Comparison of ENCODE assay signal across 21 cellular contexts in genomic region chr14:23044840-23045239, GRCh38. TPM values are rescaled to one million over a fixed set of nuclear protein-coding genes. Genes with fewer than 3 reads are reported as not detected.
DNase-seq lines count a peak whose midpoint lies in the region; ATAC-seq, FAIRE-seq and TF ChIP-seq lines count a peak whose summit lies in the region.
"Had no signal": no experiment of that assay in that cellular context is flagged by ENCODE, and none has a peak within 500 bp of the region (broad histone marks: within the 10 kb centered on the region; RNA-seq: fewer than 3 reads in every experiment).

No MANE protein-coding gene starts in this region.

- H3K36me3 Mint-ChIP-seq in GM23338 (ENCODE audit: low read depth): peaks cover 15% of the 10 kb centered on the region
- peaks cover 23% of the 10 kb centered on the region for H3K36me3 Mint-ChIP-seq in nephron progenitor cell (ENCODE audit: low read depth)

- no peaks in the 10 kb centered on the region; a peak in 2 of 22 replicates for H3K36me3 ChIP-seq in BLaER1 treated with 17β-estradiol and CSF1 and Interleukin-3, amounts not matched to agents 10 nM and 100 nM
- no peaks in the 10 kb centered on the region for H3K36me3 ChIP-seq in GM23338 (ENCODE audit: insufficient read depth)
- H3K36me3 ChIP-seq in endothelial cell of umbilical vein (ENCODE audit: control insufficient read depth in 2 of 2, extremely low read depth in 1 of 2, insufficient read depth in 2 of 2, low read length in 2 of 2): peaks cover 0 to 4% of the 10 kb centered on the region in 2 experiments

- H3K4me3 Mint-ChIP-seq in GM23338: no peak overlapping the region
- H3K4me3 Mint-ChIP-seq in nephron progenitor cell: no peak overlapping the region
- H3K4me3 Mint-ChIP-seq: CD4-positive, alpha-beta T cell had no signal

- no peak overlapping the region for H2AFZ ChIP-seq in GM23338
- H2AFZ ChIP-seq in endothelial cell of umbilical vein (ENCODE audit: low read depth, low read length): no peak overlapping the region

- no TSS peak for BruUV-seq in endothelial cell of umbilical vein (replicated peaks; lab: Mats Ljungman, UMichigan)

- H3K9me2 ChIP-seq in GM23338 (ENCODE audit: insufficient read depth): no peaks in the 10 kb centered on the region

- peaks cover 17% of the 10 kb centered on the region for H3K27me3 Mint-ChIP-seq in GM23338 (ENCODE audit: insufficient read depth, low read depth, poor library complexity)
- peaks cover 6% of the 10 kb centered on the region for H3K27me3 Mint-ChIP-seq in nephron progenitor cell (ENCODE audit: low read depth, poor library complexity)
- H3K27me3 Mint-ChIP-seq: CD4-positive, alpha-beta T cell had no signal

- H3K9me1 ChIP-seq in endothelial cell of umbilical vein (replicated peaks; ENCODE audit: control insufficient read depth, extremely low read depth, insufficient read depth, low read length): no peaks in the 10 kb centered on the region

- CTCF ChIA-PET in endothelial cell of umbilical vein (lab: Charles Lee): interaction anchor here (1.0 to 3.0 kb wide), 3 partner anchors 13 to 58 kb away, joined by 4 to 25 read pairs (median 4); partner anchors contain the start of gene CDH24

- DNase-seq in GM23338 (ENCODE audit: low spot score) (no peak), endothelial cell of umbilical vein (ENCODE audit: low read depth, low spot score) (no peak), nephron progenitor cell (no peak), posterior cingulate gyrus (no peak), NCI-H1417 (lab: John Stamatoyannopoulos, UW) (no peak)
- no peak for DNase-seq in NK-92 treated with Interleukin-12 subunit alpha and Interleukin-12 subunit beta, amount 100 ng/mL, for 24 hours (lab: John Stamatoyannopoulos, UW)
- DNase-seq: CD4-positive, alpha-beta T cell; COR-L47; DMS79; HCEC 1CT; KG1; NCI-H1092 treated with DMSO at 0.1 percent for 48 hours; NCI-H146; NCI-H2029; NCI-H2227 treated with DMSO at 0.1 percent for 48 hours; NCI-H510A treated with DMSO at 0.1 percent for 48 hours; NCI-H748 treated with DMSO at 0.1 percent for 48 hours had no signal

- H3K4me1 Mint-ChIP-seq in GM23338 (peaks cover 20% of the 10 kb centered on the region), nephron progenitor cell (peaks cover 51% of the 10 kb centered on the region)

- no peaks in the 10 kb centered on the region for H3K27me3 ChIP-seq in BLaER1 treated with 17β-estradiol and CSF1 and Interleukin-3, amounts not matched to agents 10 nM and 100 nM
- H3K27me3 ChIP-seq in GM23338 (ENCODE audit: insufficient read depth) (no peaks in the 10 kb centered on the region), endothelial cell of umbilical vein (ENCODE audit: control insufficient read depth in 2 of 2, insufficient read depth in 2 of 2, low read length in 2 of 2) (no peaks in the 10 kb centered on the region)
- H3K27me3 ChIP-seq: SJSA1 had no signal

- POLR2A ChIA-PET in endothelial cell of umbilical vein (lab: Charles Lee): no interaction called here

- peaks cover 0 to 28% (median 16%) of the 10 kb centered on the region in 10 experiments; a peak in 15 of 20 replicates for H3K4me1 ChIP-seq in BLaER1 treated with 17β-estradiol and CSF1 and Interleukin-3, amounts not matched to agents 10 nM and 100 nM
- no peaks in the 10 kb centered on the region for H3K4me1 ChIP-seq in GM23338 (ENCODE audit: insufficient read depth)
- H3K4me1 ChIP-seq in endothelial cell of umbilical vein (ENCODE audit: control insufficient read depth, extremely low read depth, insufficient read depth, low read length): peaks cover 41% of the 10 kb centered on the region

- intact Hi-C loops in endothelial cell of umbilical vein (cut with micrococcal nuclease): no loop called here
- intact Hi-C loops in posterior cingulate gyrus (cut with DNase I): no loop called here

- H3K79me2 ChIP-seq in GM23338 (replicated peaks; ENCODE audit: insufficient read depth) (no peaks in the 10 kb centered on the region), endothelial cell of umbilical vein (ENCODE audit: control insufficient read depth, insufficient read depth, low read length) (no peaks in the 10 kb centered on the region)

- dilution Hi-C loops in endothelial cell of umbilical vein (cut with MboI; ENCODE audit: extremely low pct_ligation_motif_present, low sequenced_read_pairs): no loop called here

- H3K27ac Mint-ChIP-seq in GM23338 (0 out of 2 replicates have a peak overlapping the region, but pooled peaks have one; percentile 44), nephron progenitor cell (peak overlapping the region; percentile 81)
- H3K27ac Mint-ChIP-seq: CD4-positive, alpha-beta T cell had no signal

- no peaks in the 10 kb centered on the region; the same call in 2 of the 3 replicates for H3K9me3 Mint-ChIP-seq in GM23338
- peaks cover 3% of the 10 kb centered on the region for H3K9me3 Mint-ChIP-seq in nephron progenitor cell
- H3K9me3 Mint-ChIP-seq: CD4-positive, alpha-beta T cell had no signal

- H3K4me2 ChIP-seq in BLaER1 treated with 17β-estradiol and CSF1 and Interleukin-3, amounts not matched to agents 10 nM and 100 nM: peak overlapping the region in 10 of 11 experiments; percentile 4 to 75 (median 52); a peak in 14 of 22 replicates
- no peak overlapping the region for H3K4me2 ChIP-seq in GM23338
- H3K4me2 ChIP-seq in endothelial cell of umbilical vein (ENCODE audit: insufficient read depth, low read length): no peak overlapping the region

- TF ChIP-seq POLR2A in endothelial cell of umbilical vein (IDR thresholded peaks at IDR 0.05; ENCODE audit: low read depth, low read length): no peak

- H3F3A ChIP-seq in GM23338 (replicated peaks; ENCODE audit: low read depth): no peaks in the 10 kb centered on the region

- no peak overlapping the region for H3K4me3 ChIP-seq in BLaER1 treated with 17β-estradiol and CSF1 and Interleukin-3, amounts not matched to agents 10 nM and 100 nM
- no peak overlapping the region for H3K4me3 ChIP-seq in GM23338
- no peak overlapping the region for H3K4me3 ChIP-seq in endothelial cell of umbilical vein (replicated peaks in 1 of 3; ENCODE audit: insufficient read depth in 1 of 3, low read depth in 1 of 3, low read length in 3 of 3)
- H3K4me3 ChIP-seq: SJSA1 had no signal

- FAIRE-seq in endothelial cell of umbilical vein (lab: Jason Lieb, UNC): no peak

- ATAC-seq in GM23338: no peak
- ATAC-seq: Panc1 had no signal

- H3K9me3 ChIP-seq in BLaER1 treated with 17β-estradiol and CSF1 and Interleukin-3, amounts not matched to agents 10 nM and 100 nM (replicated peaks in 1 of 11): no peaks in the 10 kb centered on the region
- H3K9me3 ChIP-seq in endothelial cell of umbilical vein (replicated peaks; ENCODE audit: control insufficient read depth, insufficient read depth, low read length): no peaks in the 10 kb centered on the region
- H3K9me3 ChIP-seq: SJSA1 had no signal

- no peak overlapping the region for H3K27ac ChIP-seq in BLaER1 treated with 17β-estradiol and CSF1 and Interleukin-3, amounts not matched to agents 10 nM and 100 nM
- H3K27ac ChIP-seq in GM23338 (ENCODE audit: low read depth): no peak overlapping the region
- H3K27ac ChIP-seq in endothelial cell of umbilical vein (ENCODE audit: insufficient read depth, low read depth, low read length): peak overlapping the region; percentile 50
- H3K27ac ChIP-seq: SJSA1 had no signal

- no peaks in the 10 kb centered on the region for H4K20me1 ChIP-seq in BLaER1 treated with 17β-estradiol and CSF1 and Interleukin-3, amounts not matched to agents 10 nM and 100 nM
- no peaks in the 10 kb centered on the region for H4K20me1 ChIP-seq in GM23338 (replicated peaks; ENCODE audit: insufficient read depth)
- no peaks in the 10 kb centered on the region for H4K20me1 ChIP-seq in endothelial cell of umbilical vein (replicated peaks; ENCODE audit: control insufficient read depth, extremely low read depth, insufficient read depth, low read length)

- no peak for TF ChIP-seq CTCF in GM23338 (conservative IDR thresholded peaks at IDR 0.05; ENCODE audit: low read depth in 2 of 2)
- TF ChIP-seq CTCF in endothelial cell of umbilical vein (IDR thresholded peaks at IDR 0.05; ENCODE audit: extremely low read depth in 1 of 2, insufficient read depth in 1 of 2, low read depth in 1 of 2, low read length in 2 of 2): no peak
- no peak for TF ChIP-seq CTCF in nephron progenitor cell (IDR thresholded peaks at IDR 0.05)

- H3K9ac ChIP-seq in BLaER1 treated with 17β-estradiol and CSF1 and Interleukin-3, amounts not matched to agents 10 nM and 100 nM: no peak overlapping the region
- no peak overlapping the region for H3K9ac ChIP-seq in endothelial cell of umbilical vein (replicated peaks; ENCODE audit: extremely low read depth, insufficient read depth, low read length)

RNA-seq across cellular contexts. Expression of gene PSMB11, which starts 2.8 kb away (rescaled TPM):
- 0.07 and 0.19 TPM in 2 replicates for total RNA-seq in GM23338 (2014; rRNA removed; shearing (Covaris generic))
- polyA plus RNA-seq in GM23338 (2016; fragmentation: Nextera tagmentation; extraction: Ambion mirVana) (not detected in 2 replicates), endothelial cell of umbilical vein (not detected in 2 replicates)
- total RNA-seq in endothelial cell of umbilical vein: not detected in 2 replicates
- polyA plus RNA-seq in endothelial cell of umbilical vein (2011; cell fraction: cytosol; rRNA removed): not detected in 2 replicates
- not detected in 2 replicates for polyA plus RNA-seq in endothelial cell of umbilical vein (2011; cell fraction: nucleus; rRNA removed)
- polyA plus RNA-seq in endothelial cell of umbilical vein (2012): not detected in 2 replicates
- not detected in 2 replicates for polyA minus RNA-seq in endothelial cell of umbilical vein
- not detected for polyA minus RNA-seq in endothelial cell of umbilical vein (2011; cell fraction: cytosol; rRNA and poly(A)+ RNA removed)
- not detected in 2 replicates for polyA minus RNA-seq in endothelial cell of umbilical vein (2011; cell fraction: nucleus; rRNA and poly(A)+ RNA removed)
- total RNA-seq: SJSA1 had no signal
- polyA plus RNA-seq: BJ had no signal

RNA-seq across cellular contexts. Expression of gene PSMB5, which starts 10.1 kb away (rescaled TPM):
- total RNA-seq in GM23338 (2014; rRNA removed; shearing (Covaris generic)): 229 and 265 TPM in 2 replicates
- polyA plus RNA-seq in GM23338 (2016; fragmentation: Nextera tagmentation; extraction: Ambion mirVana) (341 and 367 TPM in 2 replicates), endothelial cell of umbilical vein (459 and 464 TPM in 2 replicates)
- 214 and 236 TPM in 2 replicates for total RNA-seq in endothelial cell of umbilical vein
- polyA plus RNA-seq in endothelial cell of umbilical vein (2011; cell fraction: cytosol; rRNA removed): 355 and 404 TPM in 2 replicates
- polyA plus RNA-seq in endothelial cell of umbilical vein (2011; cell fraction: nucleus; rRNA removed): 144 and 152 TPM in 2 replicates
- 223 and 262 TPM in 2 replicates for polyA plus RNA-seq in endothelial cell of umbilical vein (2012)
- polyA minus RNA-seq in endothelial cell of umbilical vein: 286 and 312 TPM in 2 replicates
- 207 TPM for polyA minus RNA-seq in endothelial cell of umbilical vein (2011; cell fraction: cytosol; rRNA and poly(A)+ RNA removed)
- 42.4 and 46.8 TPM in 2 replicates for polyA minus RNA-seq in endothelial cell of umbilical vein (2011; cell fraction: nucleus; rRNA and poly(A)+ RNA removed)

RNA-seq across cellular contexts. Expression of gene CDH24, which starts 12.5 kb away (rescaled TPM):
- 16.9 and 17.8 TPM in 2 replicates for total RNA-seq in GM23338 (2014; rRNA removed; shearing (Covaris generic))
- polyA plus RNA-seq in GM23338 (2016; fragmentation: Nextera tagmentation; extraction: Ambion mirVana) (4.4 and 6.2 TPM in 2 replicates), endothelial cell of umbilical vein (52.9 and 63.1 TPM in 2 replicates)
- total RNA-seq in endothelial cell of umbilical vein: 20.2 and 21.7 TPM in 2 replicates
- 16.0 and 22.7 TPM in 2 replicates for polyA plus RNA-seq in endothelial cell of umbilical vein (2011; cell fraction: cytosol; rRNA removed)
- 173 and 192 TPM in 2 replicates for polyA plus RNA-seq in endothelial cell of umbilical vein (2011; cell fraction: nucleus; rRNA removed)
- polyA plus RNA-seq in endothelial cell of umbilical vein (2012): 11.8 and 13.2 TPM in 2 replicates
- 36.3 and 46.1 TPM in 2 replicates for polyA minus RNA-seq in endothelial cell of umbilical vein
- 4.0 TPM for polyA minus RNA-seq in endothelial cell of umbilical vein (2011; cell fraction: cytosol; rRNA and poly(A)+ RNA removed)
- 35.7 and 41.4 TPM in 2 replicates for polyA minus RNA-seq in endothelial cell of umbilical vein (2011; cell fraction: nucleus; rRNA and poly(A)+ RNA removed)

RNA-seq across cellular contexts. Expression of gene C14orf93, which starts 34.9 kb away (rescaled TPM):
- 11.7 and 12.4 TPM in 2 replicates for total RNA-seq in GM23338 (2014; rRNA removed; shearing (Covaris generic))
- polyA plus RNA-seq in GM23338 (2016; fragmentation: Nextera tagmentation; extraction: Ambion mirVana) (3.5 and 4.1 TPM in 2 replicates), endothelial cell of umbilical vein (9.2 and 10.0 TPM in 2 replicates)
- 5.4 and 7.1 TPM in 2 replicates for total RNA-seq in endothelial cell of umbilical vein
- polyA plus RNA-seq in endothelial cell of umbilical vein (2011; cell fraction: cytosol; rRNA removed): 9.5 and 10.0 TPM in 2 replicates
- 11.5 and 18.1 TPM in 2 replicates for polyA plus RNA-seq in endothelial cell of umbilical vein (2011; cell fraction: nucleus; rRNA removed)
- 5.9 and 6.8 TPM in 2 replicates for polyA plus RNA-seq in endothelial cell of umbilical vein (2012)
- polyA minus RNA-seq in endothelial cell of umbilical vein: 16.4 and 19.1 TPM in 2 replicates
- 5.2 TPM for polyA minus RNA-seq in endothelial cell of umbilical vein (2011; cell fraction: cytosol; rRNA and poly(A)+ RNA removed)
- 5.0 and 6.1 TPM in 2 replicates for polyA minus RNA-seq in endothelial cell of umbilical vein (2011; cell fraction: nucleus; rRNA and poly(A)+ RNA removed)

RNA-seq across cellular contexts. Expression of gene ACIN1, which starts 50.1 kb away (rescaled TPM):
- 169 and 172 TPM in 2 replicates for total RNA-seq in GM23338 (2014; rRNA removed; shearing (Covaris generic))
- 73.6 and 76.1 TPM in 2 replicates for polyA plus RNA-seq in GM23338 (2016; fragmentation: Nextera tagmentation; extraction: Ambion mirVana)
- total RNA-seq in endothelial cell of umbilical vein: 220 and 240 TPM in 2 replicates
- 136 and 146 TPM in 2 replicates for polyA plus RNA-seq in endothelial cell of umbilical vein
- 91.2 and 98.2 TPM in 2 replicates for polyA plus RNA-seq in endothelial cell of umbilical vein (2011; cell fraction: cytosol; rRNA removed)
- 821 and 966 TPM in 2 replicates for polyA plus RNA-seq in endothelial cell of umbilical vein (2011; cell fraction: nucleus; rRNA removed)
- polyA plus RNA-seq in endothelial cell of umbilical vein (2012): 112 and 141 TPM in 2 replicates
- 185 and 201 TPM in 2 replicates for polyA minus RNA-seq in endothelial cell of umbilical vein
- 46.6 TPM for polyA minus RNA-seq in endothelial cell of umbilical vein (2011; cell fraction: cytosol; rRNA and poly(A)+ RNA removed)
- 229 and 315 TPM in 2 replicates for polyA minus RNA-seq in endothelial cell of umbilical vein (2011; cell fraction: nucleus; rRNA and poly(A)+ RNA removed)

Comparison
In these comparisons a context has a peak if more than half of its experiments do, and no peak if none do; other contexts are left out.
1. H3K4me2 ChIP-seq: peak in BLaER1 treated with 17β-estradiol and CSF1 and Interleukin-3, amounts not matched to agents 10 nM and 100 nM (10 of 11); none in GM23338 (single experiment) and endothelial cell of umbilical vein (single experiment).